Comparison of ENCODE assay signal across 8 cellular contexts in genomic region chr13:79194272-79194671, GRCh38.
A peak's percentile ranks its signal among the peaks of the same experiment; 100 is the strongest.
DNase-seq lines count a peak whose midpoint lies in the region; ATAC-seq lines count a peak whose summit lies in the region.

No MANE protein-coding gene starts in this region.

- H3K4me1 Mint-ChIP-seq in activated CD4-positive, alpha-beta T cell treated with anti-CD3 and anti-CD28 coated beads, Interleukin-2, amount 10 ng/mL, durations not matched to agents 7 days and 5 days, result peaks cover 53% of the 10 kb centered on the region

- H3K4me3 Mint-ChIP-seq in activated CD4-positive, alpha-beta T cell treated with anti-CD3 and anti-CD28 coated beads, Interleukin-2, amount 10 ng/mL, durations not matched to agents 7 days and 5 days, result peak overlapping the region; percentile 35

- peaks cover 7% of the 10 kb centered on the region for H3K9me3 Mint-ChIP-seq in activated CD4-positive, alpha-beta T cell treated with anti-CD3 and anti-CD28 coated beads, Interleukin-2, amount 10 ng/mL, durations not matched to agents 7 days and 5 days

- H3K36me3 Mint-ChIP-seq in activated CD4-positive, alpha-beta T cell treated with anti-CD3 and anti-CD28 coated beads, Interleukin-2, amount 10 ng/mL, durations not matched to agents 7 days and 5 days (ENCODE audit: low read depth), result peaks cover 2% of the 10 kb centered on the region

- peak; percentile 74 for DNase-seq in activated CD4-positive, alpha-beta T cell treated with anti-CD3 and anti-CD28 coated beads, Interleukin-2, amount 10 ng/mL, durations not matched to agents 7 days and 5 days
- no peak for DNase-seq in activated CD4-positive, alpha-beta T cell treated with anti-CD3 and anti-CD28 coated beads for 1 hour
- DNase-seq in T-helper 22 cell (ENCODE audit: low read depth) (peak; percentile 2), NCI-H82 (lab: John Stamatoyannopoulos, UW) (no peak), SHP77 (lab: John Stamatoyannopoulos, UW) (no peak), HuH-7.5 (ENCODE audit: low spot score) (no peak)
- DNase-seq in stimulated activated naive CD4-positive, alpha-beta T cell treated with Interleukin-2 at 50 U/mL for 16 hours (lab: John Stamatoyannopoulos, UW), result peak; percentile 27

- POLR2A ChIA-PET in activated CD4-positive, alpha-beta T cell treated with anti-CD3 and anti-CD28 coated beads, Interleukin-2, amount 10 ng/mL, durations not matched to agents 7 days and 5 days (lab: Charles Lee), result no interaction called here

- ATAC-seq in HG03066 (IDR thresholded peaks at IDR 0.05; ENCODE audit: low read depth, unreplicated experiment), result peak; percentile 89

- H3K27me3 Mint-ChIP-seq in activated CD4-positive, alpha-beta T cell treated with anti-CD3 and anti-CD28 coated beads, Interleukin-2, amount 10 ng/mL, durations not matched to agents 7 days and 5 days, result peaks cover 16% of the 10 kb centered on the region

- peak overlapping the region; percentile 57 for H3K27ac Mint-ChIP-seq in activated CD4-positive, alpha-beta T cell treated with anti-CD3 and anti-CD28 coated beads, Interleukin-2, amount 10 ng/mL, durations not matched to agents 7 days and 5 days

- CTCF ChIA-PET in activated CD4-positive, alpha-beta T cell treated with anti-CD3 and anti-CD28 coated beads, Interleukin-2, amount 10 ng/mL, durations not matched to agents 7 days and 5 days (lab: Charles Lee), result interaction anchor here (0.6 to 2.9 kb wide), 2 partner anchors 10 to 41 kb away, joined by 4 to 11 read pairs; no protein-coding TSS in a partner anchor

Comparison
In these comparisons a context has a peak if more than half of its experiments do, and no peak if none do; other contexts are left out.
1. DNase-seq: peak in activated CD4-positive, alpha-beta T cell treated with anti-CD3 and anti-CD28 coated beads, Interleukin-2, amount 10 ng/mL, durations not matched to agents 7 days and 5 days (single experiment), T-helper 22 cell (single experiment) and stimulated activated naive CD4-positive, alpha-beta T cell treated with Interleukin-2 at 50 U/mL for 16 hours (single experiment); none in activated CD4-positive, alpha-beta T cell treated with anti-CD3 and anti-CD28 coated beads for 1 hour (single experiment), NCI-H82 (single experiment), SHP77 (0 of 2) and HuH-7.5 (single experiment).